ENCODE assay signal across 21 cellular contexts in the genomic region with DNA sequence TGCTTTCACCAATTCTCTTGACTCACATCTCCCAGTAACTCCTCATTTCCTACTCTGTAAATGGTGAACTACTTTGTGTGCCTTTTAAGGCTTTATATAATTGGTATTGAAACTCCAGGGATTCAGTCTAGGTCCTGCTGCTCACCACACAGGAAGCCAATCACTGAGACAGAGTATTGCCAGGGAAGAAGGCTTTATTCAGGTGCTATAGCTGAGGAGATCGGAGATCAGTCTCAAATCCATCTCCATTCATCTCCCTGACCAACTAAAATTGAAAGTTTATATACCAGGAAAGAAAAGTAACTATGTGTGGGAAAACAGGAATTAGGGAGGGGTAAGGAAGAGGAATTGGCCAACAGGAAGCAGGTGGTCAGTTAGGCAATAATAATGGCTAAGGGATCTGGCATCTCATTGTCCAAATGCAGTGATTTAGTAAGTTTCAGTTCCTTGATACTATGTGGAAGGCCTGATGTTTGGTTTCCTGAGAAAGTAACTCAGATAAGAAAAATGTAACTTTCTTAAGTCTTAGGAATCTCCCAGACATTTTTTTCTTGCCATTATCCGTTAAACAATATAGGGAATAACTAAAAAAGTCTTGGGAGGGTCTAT. TPM values are rescaled to one million over a fixed set of nuclear protein-coding genes. Genes with fewer than 3 reads are reported as not detected.
DNase-seq lines count a peak whose midpoint lies in the region; ATAC-seq, FAIRE-seq and TF ChIP-seq lines count a peak whose summit lies in the region.
"Had no signal": no experiment of that assay in that cellular context is flagged by ENCODE, and none has a peak within 500 bp of the region (broad histone marks: within the 10 kb centered on the region; RNA-seq: fewer than 3 reads in every experiment).

No MANE protein-coding gene starts in this region.

- DNase-seq in AG10803 (ENCODE audit: low read depth) (peak; percentile 66), HCEC 1CT (peak; percentile 32), K562 (ENCODE audit: extremely low read depth in 1 of 4, low spot score in 3 of 4) (no peak), foreskin fibroblast (peak; percentile 6 to 16), right cardiac atrium (no peak), NAMALWA (ENCODE audit: low spot score) (no peak), NCI-H2029 treated with DMSO at 0.1 percent for 48 hours (lab: John Stamatoyannopoulos, UW) (no peak), caudate nucleus (lab: John Stamatoyannopoulos, UW) (no peak)
- DNase-seq: CD4-positive, CD25-positive, alpha-beta regulatory T cell; DMS53; Karpas-422; NCI-H1048; NCI-H187; NCI-H2171; NCI-H774; SHP77 had no signal

- no peak overlapping the region for H3K4me3 ChIP-seq in AG10803 (ENCODE audit: low read length)
- H3K4me3 ChIP-seq in K562, result no peak overlapping the region
- no peak overlapping the region for H3K4me3 ChIP-seq in foreskin fibroblast (ENCODE audit: low read depth in 1 of 2, low read length in 2 of 2)
- no peak overlapping the region for H3K4me3 ChIP-seq in right cardiac atrium (ENCODE audit: low read length)
- H3K4me3 ChIP-seq: GM12878 had no signal

- no peak for FAIRE-seq in K562 (lab: Jason Lieb, UNC)
- FAIRE-seq: GM12878, GM18507 had no signal

- H3K9me3 ChIP-seq in K562 (replicated peaks; ENCODE audit: control insufficient read depth, insufficient read depth, low read depth, low read length) (0 out of 2 replicates have a peak, but pooled peaks cover 3% of the 10 kb centered on the region), right cardiac atrium (ENCODE audit: control insufficient read depth, low read length) (no peaks in the 10 kb centered on the region)

- WGBS in K562 (ENCODE audit: insufficient coverage, low coverage, missing lambda C conversion rate), result 4% methylated on average over 2 of the region's 2 CpGs
- WGBS in right cardiac atrium, result 76% methylated on average over 2 of the region's 2 CpGs

- H3K4me2 ChIP-seq in K562 (ENCODE audit: insufficient read depth, low read length), result no peak overlapping the region

- TF ChIP-seq CTCF in AG10803 (conservative IDR thresholded peaks at IDR 0.05; ENCODE audit: low read length) (no peak), K562 (IDR thresholded peaks at IDR 0.05 in 2 of 3, conservative IDR thresholded peaks at IDR 0.05 in 1 of 3; ENCODE audit: insufficient read depth in 2 of 3, low read depth in 1 of 3, low read length in 3 of 3) (no peak), foreskin fibroblast (IDR thresholded peaks at IDR 0.05; ENCODE audit: low read depth, low read length) (no peak)

- no peak for TF ChIP-seq EP300 in K562 (IDR thresholded peaks at IDR 0.05; ENCODE audit: low read length)

- TF ChIP-seq RAD21 in K562 (CRISPR knock-in tag; conservative IDR thresholded peaks at IDR 0.05 in 1 of 2, IDR thresholded peaks at IDR 0.05 in 1 of 2), result no peak

- H3K9me1 ChIP-seq in K562 (ENCODE audit: control insufficient read depth, insufficient read depth, low read length), result no peaks in the 10 kb centered on the region

- H3K27ac ChIP-seq in K562 (ENCODE audit: extremely low read depth, low read depth, low read length), result no peak overlapping the region
- H3K27ac ChIP-seq in right cardiac atrium (ENCODE audit: low read length), result no peak overlapping the region
- H3K27ac ChIP-seq in caudate nucleus (ENCODE audit: low read depth, low read length), result no peak overlapping the region
- H3K27ac ChIP-seq: HL-60 had no signal

- no peaks in the 10 kb centered on the region for H4K20me1 ChIP-seq in K562 (replicated peaks; ENCODE audit: control insufficient read depth, insufficient read depth, low read length)

- in situ Hi-C loops in K562 (cut with MboI), result no loop called here

- POLR2A ChIA-PET in K562 (lab: Yijun Ruan, JAX), result interaction anchor here (0.6 kb wide), 1 partner anchor 10 kb away, joined by 3 read pairs; the partner anchor contains the start of gene SDHAF3

- H2AFZ ChIP-seq in K562 (ENCODE audit: low read depth, low read length), result no peak overlapping the region

- H3K27me3 ChIP-seq in K562 (ENCODE audit: control insufficient read depth in 2 of 2, insufficient read depth in 2 of 2, low read length in 2 of 2) (no peaks in the 10 kb centered on the region), right cardiac atrium (ENCODE audit: control insufficient read depth, insufficient read depth) (no peaks in the 10 kb centered on the region)

- no peak for ATAC-seq in K562
- ATAC-seq in right cardiac atrium, result no peak
- ATAC-seq: GM12878, Panc1, SK-N-SH treated with all-trans-retinoic acid at 6 μM for 48 hours had no signal

- TF ChIP-seq POLR2A in K562 (conservative IDR thresholded peaks at IDR 0.05), result no peak

- intact Hi-C loops in K562 (cut with micrococcal nuclease), result no loop called here
- intact Hi-C loops in right cardiac atrium (cut with DNase I), result loop anchor here in 3 of 4 donors (5.0 to 10.0 kb wide), 3 partner anchors 728 to 738 kb away; no protein-coding TSS in a partner anchor

- CTCF ChIA-PET in K562 (lab: Yijun Ruan, JAX; ENCODE audit: low intra/inter-chr PET ratio), result interaction anchor here (2.0 kb wide), 1 partner anchor 72 kb away, joined by 6 read pairs; no protein-coding TSS in a partner anchor

- BruUV-seq in K562 (replicated peaks; lab: Mats Ljungman, UMichigan), result no TSS peak

- H3K4me1 ChIP-seq in K562 (replicated peaks in 1 of 2; ENCODE audit: control insufficient read depth in 2 of 2, insufficient read depth in 2 of 2, low read length in 2 of 2) (no peaks in the 10 kb centered on the region; a peak in 1 of 5 replicates), right cardiac atrium (ENCODE audit: control insufficient read depth, insufficient read depth, low read length) (no peaks in the 10 kb centered on the region)

- no peaks in the 10 kb centered on the region for H3K36me3 ChIP-seq in K562 (ENCODE audit: control insufficient read depth, insufficient read depth, low read length)

- no peaks in the 10 kb centered on the region for H3K79me2 ChIP-seq in K562 (ENCODE audit: control insufficient read depth, insufficient read depth, low read length)

- H3K9ac ChIP-seq in K562 (ENCODE audit: insufficient read depth in 1 of 2, low read depth in 2 of 2, low read length in 2 of 2), result no peak overlapping the region

TF ChIP-seq in K562, 482 proteins besides CTCF, POLR2A, EP300 and RAD21 (continues in another document):
- TF ChIP-seq E2F5 (CRISPR knock-in tag; IDR thresholded peaks at IDR 0.05) (no peak), WHSC1 (IDR thresholded peaks at IDR 0.05; ENCODE audit: low read length) (no peak), C11orf30 (IDR thresholded peaks at IDR 0.05; ENCODE audit: low read depth) (no peak), ZNF124 (CRISPR knock-in tag; IDR thresholded peaks at IDR 0.05) (peak; percentile 84; the same call in 1 of the 2 replicates), GABPA (tag; conservative IDR thresholded peaks at IDR 0.05; ENCODE audit: low read depth) (no peak), CBX3 (IDR thresholded peaks at IDR 0.05; ENCODE audit: borderline replicate concordance in 1 of 2, low read length in 2 of 2) (peak in 1 of 2 experiments; percentile 69; a peak in 2 of 3 replicates)

RNA-seq across cellular contexts. Expression of gene SDHAF3, which starts 10.2 kb away (rescaled TPM):
- 7.7 and 30.7 TPM in 2 replicates for total RNA-seq in K562 (2011; cell fraction: chromatin; rRNA removed; ENCODE audit: low replicate concordance)
- 15.3 and 16.8 TPM in 2 replicates for total RNA-seq in K562 (2011; cell fraction: nucleolus; rRNA removed)
- 17.1 and 30.9 TPM in 2 replicates for total RNA-seq in K562 (2011; cell fraction: nucleoplasm; rRNA removed)
- total RNA-seq in K562 (2014; rRNA removed) (51.5 and 73.8 TPM in 2 replicates), K562 (2014; rRNA removed; fragmentation: Illumina TruSeq; extraction: Trizol) (170 and 174 TPM in 2 replicates), K562 (2015; rRNA removed; fragmentation: Illumina TruSeq; extraction: Trizol) (188 and 230 TPM in 2 replicates), K562 (2021) (103 and 115 TPM in 2 replicates), right cardiac atrium (10 to 100 TPM; 19.7 to 27.0 (median 21.9) TPM)
- polyA plus RNA-seq in K562 (2011; rRNA removed) (63.4 and 134 TPM in 2 replicates), K562 (2014; fragmentation: Illumina TruSeq; extraction: Trizol) (103 and 145 TPM in 2 replicates), K562 (2014; fragmentation: Nextera tagmentation; extraction: Ambion mirVana) (100 to 1,000 TPM; 336 to 403 TPM), K562 (2014; rRNA removed) (94.7 and 108 TPM in 2 replicates), right cardiac atrium (20.3 TPM)
- 16.4 and 17.9 TPM in 2 replicates for polyA plus RNA-seq in K562 (2011; cell fraction: cytosol; rRNA removed)
- polyA plus RNA-seq in K562 (2011; cell fraction: nucleus; rRNA removed), result 16.4 and 16.8 TPM in 2 replicates
- 70.7 and 116 TPM in 2 replicates for polyA plus RNA-seq in K562 (2012)
- 24.3 and 44.0 TPM in 2 replicates for polyA minus RNA-seq in K562 (2011; rRNA and poly(A)+ RNA removed)
- 57.7 and 63.1 TPM in 2 replicates for polyA minus RNA-seq in K562 (2011; cell fraction: cytosol; rRNA and poly(A)+ RNA removed)
- polyA minus RNA-seq in K562 (2011; cell fraction: nucleus; rRNA and poly(A)+ RNA removed), result 16.7 and 22.7 TPM in 2 replicates

Comparison
In these comparisons a context has a peak if more than half of its experiments do, and no peak if none do; other contexts are left out.
1. DNase-seq: peak in AG10803 (single experiment), HCEC 1CT (single experiment) and foreskin fibroblast (2 of 2); none in K562 (0 of 4), right cardiac atrium (0 of 3), NAMALWA (single experiment), NCI-H2029 treated with DMSO at 0.1 percent for 48 hours (single experiment) and caudate nucleus (0 of 61).